29 cellular contexts compared by ENCODE assay signal in the genomic region with DNA sequence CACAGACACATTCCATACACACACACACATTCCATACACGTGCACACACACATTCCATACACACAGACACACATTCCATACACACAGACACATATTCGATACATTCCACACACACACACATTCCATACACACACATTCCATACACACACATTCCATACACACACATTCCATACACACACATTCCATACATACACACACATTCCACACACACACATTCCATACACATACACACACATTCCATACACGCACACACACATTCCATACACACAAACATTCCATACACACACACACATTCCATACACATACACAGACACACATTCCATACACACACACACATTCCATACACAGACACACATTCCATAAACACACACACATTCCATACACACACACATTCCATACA. TPM values are rescaled to one million over a fixed set of nuclear protein-coding genes. Genes with fewer than 3 reads are reported as not detected.
DNase-seq lines count a peak whose midpoint lies in the region; ATAC-seq, FAIRE-seq and TF ChIP-seq lines count a peak whose summit lies in the region.
"Had no signal": no experiment of that assay in that cellular context is flagged by ENCODE, and none has a peak within 500 bp of the region (broad histone marks: within the 10 kb centered on the region; RNA-seq: fewer than 3 reads in every experiment).

No MANE protein-coding gene starts in this region.

- peak overlapping the region; percentile 22 for H2BK12ac ChIP-seq in neuronal stem cell (ENCODE audit: low read length)

- no peak overlapping the region for H2AK5ac ChIP-seq in neuronal stem cell (ENCODE audit: low read depth, low read length)

- no peaks in the 10 kb centered on the region for H3K27me3 ChIP-seq in neuronal stem cell (ENCODE audit: control insufficient read depth in 3 of 3, insufficient read depth in 3 of 3, low read depth in 1 of 3, low read length in 3 of 3)
- no peaks in the 10 kb centered on the region for H3K27me3 ChIP-seq in vagina
- H3K27me3 ChIP-seq: heart right ventricle, left lung had no signal

- FAIRE-seq in H54 (lab: Jason Lieb, UNC), result peak; percentile 69
- FAIRE-seq: TTC549 had no signal

- H3K4me2 ChIP-seq in neuronal stem cell (ENCODE audit: insufficient read depth, low read length, poor library complexity, severe bottlenecking), result no peak overlapping the region

- no peak overlapping the region for H3K18ac ChIP-seq in neuronal stem cell (ENCODE audit: low read length)

- intact Hi-C loops in vagina (cut with DNase I), result no loop called here

- H2BK5ac ChIP-seq in neuronal stem cell (ENCODE audit: low read length), result no peak overlapping the region

- H3K79me1 ChIP-seq in neuronal stem cell (ENCODE audit: low read depth, low read length), result no peaks in the 10 kb centered on the region

- no peak overlapping the region for H3K4me3 ChIP-seq in fibroblast of mammary gland (ENCODE audit: control insufficient read depth, low read depth, low read length)
- no peak overlapping the region for H3K4me3 ChIP-seq in neuronal stem cell (ENCODE audit: low read length in 2 of 2)
- no peak overlapping the region for H3K4me3 ChIP-seq in vagina
- H3K4me3 ChIP-seq: heart right ventricle, left lung, thoracic aorta had no signal

- DNase-seq in H54 (ENCODE audit: insufficient read length, low spot score) (no peak), astrocyte of the hippocampus (ENCODE audit: low read depth, low spot score) (peak; percentile 48), fibroblast of mammary gland (ENCODE audit: low read depth) (peak; percentile 11), neuronal stem cell (ENCODE audit: low spot score) (no peak), dedifferentiated amniotic fluid mesenchymal stem cell (ENCODE audit: extremely low spot score) (no peak), vagina (ENCODE audit: extremely low spot score in 2 of 2) (no peak)
- DNase-seq: activated CD4-positive, alpha-beta memory T cell treated with anti-CD3 and anti-CD28 coated beads, Interleukin-2, amount 10 ng/mL, durations not matched to agents 7 days and 5 days; activated effector memory CD4-positive, alpha-beta T cell treated with Interleukin-2 at 50 U/mL for 16 hours; activated naive CD8-positive, alpha-beta T cell treated with anti-CD3 and anti-CD28 coated beads for 36 hours; activated T-cell treated with anti-CD3 and anti-CD28 coated beads for 4 hours; heart right ventricle; KG1; left lung; natural killer cell; NCI-H146; NCI-H2171 treated with DMSO at 0.1 percent for 48 hours; NCI-H526; right cardiac atrium; stimulated activated CD4-positive, alpha-beta T cell treated with anti-CD3 and anti-CD28 coated beads, Interleukin-4, amount 100 ng/mL, for 1 hour; T-cell had no signal

- 58 to 89% methylated on average over 1 to 2 of the region's 3 CpGs for WGBS in neuronal stem cell (ENCODE audit: extremely low coverage in 2 of 2, insufficient read length in 2 of 2, insufficient replicate concordance in 1 of 2), 2 donors

- no peak overlapping the region for H3K9ac ChIP-seq in neuronal stem cell (ENCODE audit: low read depth, low read length, poor library complexity)
- H3K9ac ChIP-seq: parathyroid adenoma had no signal

- H3K36me3 ChIP-seq in neuronal stem cell (replicated peaks in 1 of 2; ENCODE audit: control insufficient read depth in 2 of 2, insufficient read depth in 2 of 2, low read length in 2 of 2) (peaks cover 30 to 67% of the 10 kb centered on the region in 2 donors), vagina (no peaks in the 10 kb centered on the region)
- H3K36me3 ChIP-seq: heart right ventricle, left lung, thoracic aorta had no signal

- H3K27ac ChIP-seq in neuronal stem cell (replicated peaks; ENCODE audit: low read length), result no peak overlapping the region
- H3K27ac ChIP-seq in vagina, result no peak overlapping the region
- H3K27ac ChIP-seq: C4-2B, heart right ventricle, left lung, parathyroid adenoma, thoracic aorta had no signal

- ATAC-seq in GM21825 (IDR thresholded peaks at IDR 0.05; ENCODE audit: unreplicated experiment) (no peak), HG02642 (IDR thresholded peaks at IDR 0.05; ENCODE audit: poor library complexity, unreplicated experiment) (no peak)
- ATAC-seq: activated CD4-positive, CD25-positive, alpha-beta regulatory T cell treated with anti-CD3 and anti-CD28 coated beads, Interleukin-2, amount 50 U/mL, for 24 hours; heart right ventricle; left lung; natural killer cell; Panc1; right cardiac atrium; stimulated activated memory B cell treated with anti-CD40 and anti-IgM and Interleukin-4, amounts not matched to agents 10 μg/mL and 1 μg/mL and 100 μg/mL, for 72 hours; T-cell had no signal

- H3K9me3 ChIP-seq in neuronal stem cell (replicated peaks in 1 of 2; ENCODE audit: control insufficient read depth in 2 of 2, insufficient read depth in 1 of 2, low read depth in 1 of 2, low read length in 2 of 2), result peaks cover 3 to 11% of the 10 kb centered on the region in 2 donors
- H3K9me3 ChIP-seq in vagina, result no peaks in the 10 kb centered on the region
- H3K9me3 ChIP-seq: heart right ventricle, left lung, thoracic aorta had no signal

- H3K14ac ChIP-seq in neuronal stem cell (ENCODE audit: low read length), result no peak overlapping the region

- H3K4me1 ChIP-seq in neuronal stem cell (ENCODE audit: control insufficient read depth in 2 of 2, insufficient read depth in 1 of 2, low read depth in 1 of 2, low read length in 2 of 2) (no peaks in the 10 kb centered on the region), vagina (no peaks in the 10 kb centered on the region)
- H3K4me1 ChIP-seq: heart right ventricle, left lung, parathyroid adenoma had no signal

- no peak for TF ChIP-seq CTCF in fibroblast of mammary gland (conservative IDR thresholded peaks at IDR 0.05; ENCODE audit: control insufficient read depth, insufficient read depth, low read depth, low read length)
- no peak for TF ChIP-seq CTCF in vagina (IDR thresholded peaks at IDR 0.05)

- no peak overlapping the region for H3K23ac ChIP-seq in neuronal stem cell (ENCODE audit: low read depth, low read length, poor library complexity)

- no peak overlapping the region for H4K8ac ChIP-seq in neuronal stem cell (ENCODE audit: low read depth, low read length)

- H2AFZ ChIP-seq in neuronal stem cell (ENCODE audit: low read length), result no peak overlapping the region
- H2AFZ ChIP-seq: parathyroid adenoma had no signal

- no peak overlapping the region for H2BK120ac ChIP-seq in neuronal stem cell (ENCODE audit: low read depth, low read length)

- TF ChIP-seq POLR2A in H54 (IDR thresholded peaks at IDR 0.05; ENCODE audit: low read depth, low read length) (no peak), vagina (IDR thresholded peaks at IDR 0.05) (no peak)

- H3K4ac ChIP-seq in neuronal stem cell (ENCODE audit: low read length), result no peak overlapping the region

- no peak overlapping the region for H2BK15ac ChIP-seq in neuronal stem cell (ENCODE audit: low read length)

- H4K91ac ChIP-seq in neuronal stem cell (ENCODE audit: low read depth, low read length, poor library complexity), result no peak overlapping the region

RNA-seq across cellular contexts. Expression of gene LINC00632, which starts 13.7 kb away (rescaled TPM):
- polyA plus RNA-seq in neuronal stem cell (2013, experiment 1 of 2), result 21.0 TPM
- 20.5 TPM for polyA plus RNA-seq in neuronal stem cell (2013, experiment 2 of 2)
- total RNA-seq in vagina, result 140 TPM

Comparison
In these comparisons a context has a peak if more than half of its experiments do, and no peak if none do; other contexts are left out.
1. DNase-seq: peak in astrocyte of the hippocampus (single experiment) and fibroblast of mammary gland (single experiment); none in H54 (single experiment), neuronal stem cell (single experiment), dedifferentiated amniotic fluid mesenchymal stem cell (single experiment) and vagina (0 of 2).